10 cellular contexts compared by ENCODE assay signal in the genomic region with DNA sequence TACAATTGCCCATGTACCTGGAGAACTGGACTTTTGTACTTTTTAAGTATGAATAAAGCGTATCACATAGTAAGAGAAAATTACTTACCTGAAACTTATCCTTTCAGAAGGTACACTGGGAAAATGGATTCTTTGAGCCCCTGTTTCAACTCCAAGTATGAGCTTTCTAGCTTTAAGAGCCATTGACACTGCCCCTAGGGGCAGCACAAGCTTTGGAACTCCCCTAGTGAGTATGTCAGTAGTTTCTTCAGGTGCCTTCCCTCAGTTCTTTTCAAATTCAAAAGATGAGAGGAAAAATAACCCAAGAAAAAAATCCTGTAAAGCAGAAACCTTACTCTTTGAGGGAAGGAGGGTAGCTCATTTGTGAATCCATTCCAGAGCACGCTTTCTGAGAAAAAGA.
A peak's percentile ranks its signal among the peaks of the same experiment; 100 is the strongest.
DNase-seq lines count a peak whose midpoint lies in the region; ATAC-seq and TF ChIP-seq lines count a peak whose summit lies in the region.
"Had no signal": no experiment of that assay in that cellular context is flagged by ENCODE, and none has a peak within 500 bp of the region (broad histone marks: within the 10 kb centered on the region; RNA-seq: fewer than 3 reads in every experiment).

No MANE protein-coding gene starts in this region.

- no TSS peak for BruUV-seq in Panc1 (replicated peaks; lab: Mats Ljungman, UMichigan)

- H3K36me3 ChIP-seq in Panc1 (ENCODE audit: control insufficient read depth, insufficient read depth, low read length): peaks cover 6% of the 10 kb centered on the region; the same call in 1 of the 2 replicates

- no peaks in the 10 kb centered on the region for H3K27me3 ChIP-seq in Panc1 (ENCODE audit: control insufficient read depth, insufficient read depth, low read length)

- TF ChIP-seq POLR2A in GM18505 (IDR thresholded peaks at IDR 0.05; ENCODE audit: borderline replicate concordance, extremely low read depth, insufficient read depth, insufficient read length): no peak

- ATAC-seq in GM18498 (IDR thresholded peaks at IDR 0.05; ENCODE audit: unreplicated experiment): peak; percentile 59
- ATAC-seq in Panc1: no peak
- ATAC-seq in GM18505 (IDR thresholded peaks at IDR 0.05; ENCODE audit: unreplicated experiment): no peak

- DNase-seq in AG09309 (ENCODE audit: low read depth): no peak
- no peak for DNase-seq in Panc1 (ENCODE audit: low read depth, low spot score)
- peak; percentile 74 for DNase-seq in iPS DF 19.7 (ENCODE audit: low read depth, low spot score)
- DNase-seq in GDM1 (lab: John Stamatoyannopoulos, UW): no peak
- no peak for DNase-seq in NCI-H128 (lab: John Stamatoyannopoulos, UW; ENCODE audit: unreplicated experiment)
- no peak for DNase-seq in DMS153 treated with DMSO at 0.1 percent for 48 hours (lab: John Stamatoyannopoulos, UW; ENCODE audit: unreplicated experiment)
- DNase-seq: activated naive CD8-positive, alpha-beta T cell treated with anti-CD3 and anti-CD28 coated beads, Interleukin-2, amount 10 ng/mL, durations not matched to agents 7 days and 5 days; stimulated activated CD4-positive, alpha-beta T cell treated with anti-CD3 and anti-CD28 coated beads, Interleukin-2, amount 100 ng/mL, for 24 hours had no signal

- CTCF ChIA-PET in Panc1 (lab: Charles Lee): interaction anchor here (0.6 kb wide), 2 partner anchors 156 to 429 kb away, joined by 4 to 10 read pairs; no protein-coding TSS in a partner anchor

- in situ Hi-C loops in Panc1 (cut with HindIII; ENCODE audit: low pct_unique_long_range_greater_than_20kb, low sequenced_read_pairs): no loop called here

- H3K27ac ChIP-seq in Panc1 (ENCODE audit: low read length): no peak overlapping the region

- POLR2A ChIA-PET in Panc1 (lab: Charles Lee): interaction anchor here (1.1 kb wide), 1 partner anchor 22 kb away, joined by 3 read pairs; no protein-coding TSS in a partner anchor

- TF ChIP-seq CTCF in AG09309 (IDR thresholded peaks at IDR 0.05; ENCODE audit: control insufficient read depth, insufficient read depth, low read depth, low read length, missing control alignments) (peak; percentile 27), Panc1 (IDR thresholded peaks at IDR 0.05) (peak; percentile 50; the same call in 1 of the 2 replicates)

- H3K4me3 ChIP-seq in AG09309 (ENCODE audit: control insufficient read depth, low read depth, low read length) (no peak overlapping the region), Panc1 (ENCODE audit: low read depth in 2 of 2, low read length in 2 of 2) (no peak overlapping the region)

- H3K9me3 ChIP-seq in Panc1 (ENCODE audit: control insufficient read depth, insufficient read depth, low read depth, low read length): no peaks in the 10 kb centered on the region

- no peaks in the 10 kb centered on the region for H3K4me1 ChIP-seq in Panc1 (ENCODE audit: control insufficient read depth, insufficient read depth, low read length)

- intact Hi-C loops in Panc1 (cut with micrococcal nuclease; ENCODE audit: unreplicated experiment): no loop called here
